Comparison of ENCODE assay signal across 23 cellular contexts in genomic region chr14:100403802-100404201, GRCh38.
"Had no signal": no experiment of that assay in that cellular context is flagged by ENCODE, and none has a peak within 500 bp of the region (broad histone marks: within the 10 kb centered on the region; RNA-seq: fewer than 3 reads in every experiment).

No MANE protein-coding gene starts in this region.

- H3K27ac ChIP-seq: epithelial cell of prostate, esophagus squamous epithelium, neutrophil, ovary, spleen, tibial nerve had no signal

- H3K27me3 ChIP-seq: esophagus squamous epithelium, neutrophil, ovary, spleen, tibial nerve had no signal

- H3K9me3 ChIP-seq: esophagus squamous epithelium, neutrophil, ovary, spleen, tibial nerve had no signal

- FAIRE-seq: bronchial epithelial cell, colon, endometrium had no signal

- ATAC-seq: activated CD8-positive, alpha-beta T cell treated with anti-CD3 and anti-CD28 coated beads for 36 hours; activated T-cell treated with anti-CD3 and anti-CD28 coated beads, Interleukin-2, amount 50 U/mL, for 72 hours; naive thymus-derived CD8-positive, alpha-beta T cell had no signal

- DNase-seq: activated B cell treated with CpG ODN at 0.5 μM for 24 hours; activated CD4-positive, alpha-beta T cell treated with anti-CD3 and anti-CD28 coated beads, Interleukin-2, amount 50 U/mL, for 1 hour; activated CD8-positive, alpha-beta T cell treated with anti-CD3 and anti-CD28 coated beads for 36 hours; activated naive CD4-positive, alpha-beta T cell; activated T-cell treated with anti-CD3 and anti-CD28 coated beads, Interleukin-2, amount 50 U/mL, for 72 hours; anterior cingulate cortex; dermis blood vessel endothelial cell; effector CD4-positive, alpha-beta T cell; esophagus squamous epithelium; foreskin melanocyte; islet precursor cell; midbrain; naive thymus-derived CD8-positive, alpha-beta T cell; ovary; stimulated activated naive CD4-positive, alpha-beta T cell treated with Interleukin-2 at 50 U/mL for 16 hours; T-helper 1 cell had no signal

- H3K36me3 ChIP-seq: esophagus squamous epithelium, neutrophil, ovary, spleen, tibial nerve had no signal

- H3K4me3 ChIP-seq: esophagus squamous epithelium, ovary, spleen, tibial nerve had no signal
